ENCODE assay signal across 2 cellular contexts in the genomic region with DNA sequence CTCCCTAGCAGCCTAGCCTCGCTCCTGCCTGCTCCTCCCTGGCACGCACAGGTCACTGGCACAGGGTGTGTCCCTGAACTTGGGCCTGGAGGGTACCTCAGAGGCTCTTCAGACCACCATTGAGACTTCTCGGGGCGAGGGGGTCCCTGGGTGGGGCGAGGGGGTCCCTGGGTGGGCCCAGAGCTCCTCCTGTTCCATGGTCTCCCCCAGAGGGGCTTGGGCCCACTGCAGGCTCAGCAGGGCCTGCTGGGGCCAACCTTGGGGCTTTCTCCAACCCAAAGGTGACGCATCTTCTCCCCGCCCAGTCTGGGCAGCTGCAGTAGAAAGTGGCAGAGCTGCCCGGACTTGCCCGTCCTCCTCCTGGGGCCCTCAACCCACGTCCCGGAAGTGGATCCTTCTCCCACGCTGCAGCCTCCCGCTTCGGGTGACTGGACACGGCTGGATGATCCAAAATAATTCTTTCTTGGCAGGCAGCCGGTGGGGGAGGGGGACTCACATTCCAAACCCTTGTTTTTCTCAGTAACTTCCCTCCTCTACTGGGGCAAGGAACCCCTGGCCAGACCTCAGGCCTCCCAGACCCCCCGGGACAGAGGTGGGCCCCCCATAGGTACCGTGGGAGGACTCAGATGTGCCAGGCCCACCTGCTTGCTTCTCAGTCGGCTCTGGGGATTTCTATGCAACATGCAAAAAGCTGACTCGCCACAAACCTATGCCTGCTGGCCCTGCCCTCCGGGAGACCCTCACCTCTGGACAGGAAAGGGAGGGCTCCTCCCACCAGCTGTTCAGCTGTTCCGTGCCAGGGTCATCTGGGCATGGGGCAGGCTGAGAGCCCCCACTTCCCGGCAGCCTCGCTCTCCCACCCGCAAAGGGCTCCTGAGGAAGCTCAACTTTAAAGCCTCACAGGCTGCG.
TF ChIP-seq lines count a peak whose summit lies in the region.

No MANE protein-coding gene starts in this region.

TF ChIP-seq in HCT116, 20 proteins besides CTCF, POLR2A, EP300 and RAD21:
- TF ChIP-seq YY1 (IDR thresholded peaks at IDR 0.05; ENCODE audit: extremely low read depth, insufficient replicate concordance, low read depth, low read length) (peak; percentile 25), SRF (IDR thresholded peaks at IDR 0.05; ENCODE audit: low read depth) (no peak), POLR2AphosphoS5 (IDR thresholded peaks at IDR 0.05; ENCODE audit: low read depth, low read length) (peak; percentile 68), ELF1 (IDR thresholded peaks at IDR 0.05; ENCODE audit: borderline replicate concordance, low read depth) (no peak), CBX3 (IDR thresholded peaks at IDR 0.05; ENCODE audit: low read depth) (no peak), JUND (IDR thresholded peaks at IDR 0.05) (no peak), EGR1 (IDR thresholded peaks at IDR 0.05; ENCODE audit: low read depth) (no peak), CEBPB (IDR thresholded peaks at IDR 0.05; ENCODE audit: low read depth) (no peak), ZFX (IDR thresholded peaks at IDR 0.05) (peak; percentile 26; the same call in 1 of the 2 replicates), SP1 (IDR thresholded peaks at IDR 0.05; ENCODE audit: low read depth) (no peak), ZNF274 (IDR thresholded peaks at IDR 0.05; ENCODE audit: low read depth, low read length) (no peak)
- TF ChIP-seq, protein P1, sequence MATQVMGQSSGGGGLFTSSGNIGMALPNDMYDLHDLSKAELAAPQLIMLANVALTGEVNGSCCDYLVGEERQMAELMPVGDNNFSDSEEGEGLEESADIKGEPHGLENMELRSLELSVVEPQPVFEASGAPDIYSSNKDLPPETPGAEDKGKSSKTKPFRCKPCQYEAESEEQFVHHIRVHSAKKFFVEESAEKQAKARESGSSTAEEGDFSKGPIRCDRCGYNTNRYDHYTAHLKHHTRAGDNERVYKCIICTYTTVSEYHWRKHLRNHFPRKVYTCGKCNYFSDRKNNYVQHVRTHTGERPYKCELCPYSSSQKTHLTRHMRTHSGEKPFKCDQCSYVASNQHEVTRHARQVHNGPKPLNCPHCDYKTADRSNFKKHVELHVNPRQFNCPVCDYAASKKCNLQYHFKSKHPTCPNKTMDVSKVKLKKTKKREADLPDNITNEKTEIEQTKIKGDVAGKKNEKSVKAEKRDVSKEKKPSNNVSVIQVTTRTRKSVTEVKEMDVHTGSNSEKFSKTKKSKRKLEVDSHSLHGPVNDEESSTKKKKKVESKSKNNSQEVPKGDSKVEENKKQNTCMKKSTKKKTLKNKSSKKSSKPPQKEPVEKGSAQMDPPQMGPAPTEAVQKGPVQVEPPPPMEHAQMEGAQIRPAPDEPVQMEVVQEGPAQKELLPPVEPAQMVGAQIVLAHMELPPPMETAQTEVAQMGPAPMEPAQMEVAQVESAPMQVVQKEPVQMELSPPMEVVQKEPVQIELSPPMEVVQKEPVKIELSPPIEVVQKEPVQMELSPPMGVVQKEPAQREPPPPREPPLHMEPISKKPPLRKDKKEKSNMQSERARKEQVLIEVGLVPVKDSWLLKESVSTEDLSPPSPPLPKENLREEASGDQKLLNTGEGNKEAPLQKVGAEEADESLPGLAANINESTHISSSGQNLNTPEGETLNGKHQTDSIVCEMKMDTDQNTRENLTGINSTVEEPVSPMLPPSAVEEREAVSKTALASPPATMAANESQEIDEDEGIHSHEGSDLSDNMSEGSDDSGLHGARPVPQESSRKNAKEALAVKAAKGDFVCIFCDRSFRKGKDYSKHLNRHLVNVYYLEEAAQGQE (IDR thresholded peaks at IDR 0.05; ENCODE audit: low read depth), result no peak

TF ChIP-seq in GM12878, 131 proteins besides CTCF, POLR2A, EP300 and RAD21 (continues in another document):
- TF ChIP-seq EZH2 (IDR thresholded peaks at IDR 0.05; ENCODE audit: borderline replicate concordance, control insufficient read depth, low read depth, low read length) (no peak), HCFC1 (IDR thresholded peaks at IDR 0.05; ENCODE audit: low read length) (no peak), EGR1 (IDR thresholded peaks at IDR 0.05; ENCODE audit: borderline replicate concordance in 1 of 2, low read depth in 2 of 2, low read length in 2 of 2) (peak in 1 of 2 experiments; percentile 64; a peak in 1 of 3 replicates), TBL1XR1 (IDR thresholded peaks at IDR 0.05; ENCODE audit: low read depth, low read length) (peak; percentile 22; the same call in 1 of the 2 replicates), EED (IDR thresholded peaks at IDR 0.05; ENCODE audit: low read depth) (peak; percentile 88), TCF3 (IDR thresholded peaks at IDR 0.05; ENCODE audit: borderline replicate concordance, insufficient read depth, low read depth, low read length) (0 out of 2 replicates have a peak, but pooled peaks have one; percentile 16), GATAD2B (conservative IDR thresholded peaks at IDR 0.05; ENCODE audit: low read depth) (peak; percentile 85), HDAC2 (IDR thresholded peaks at IDR 0.05) (no peak), NR2C1 (IDR thresholded peaks at IDR 0.05) (peak; percentile 70), NBN (IDR thresholded peaks at IDR 0.05) (peak; percentile 77; the same call in 1 of the 2 replicates), MTA2 (IDR thresholded peaks at IDR 0.05; ENCODE audit: low read depth) (peak; percentile 70; the same call in 1 of the 2 replicates), RUNX3 (IDR thresholded peaks at IDR 0.05; ENCODE audit: low read length) (peak; percentile 44), LARP7 (IDR thresholded peaks at IDR 0.05) (no peak), POLR2AphosphoS2 (IDR thresholded peaks at IDR 0.05; ENCODE audit: low read depth, low read length) (no peak), ZBED1 (IDR thresholded peaks at IDR 0.05; ENCODE audit: borderline replicate concordance) (0 out of 2 replicates have a peak, but pooled peaks have one; percentile 44), KAT2A (conservative IDR thresholded peaks at IDR 0.05; ENCODE audit: control insufficient read depth, low read depth, low read length) (no peak), BHLHE40 (IDR thresholded peaks at IDR 0.05; ENCODE audit: borderline replicate concordance in 1 of 2, low read depth in 2 of 2, low read length in 1 of 2) (peak in 1 of 2 experiments; percentile 58; a peak in 1 of 4 replicates), RB1 (IDR thresholded peaks at IDR 0.05; ENCODE audit: borderline replicate concordance) (no peak), MXI1 (IDR thresholded peaks at IDR 0.05; ENCODE audit: low read depth, low read length) (peak; percentile 58; the same call in 1 of the 2 replicates), STAT3 (IDR thresholded peaks at IDR 0.05; ENCODE audit: low read depth, low read length) (no peak), FOXM1 (IDR thresholded peaks at IDR 0.05; ENCODE audit: low read depth, low read length) (no peak), IKZF2 (IDR thresholded peaks at IDR 0.05) (peak; percentile 87 to 90; a peak in 3 of 4 replicates), SMC3 (IDR thresholded peaks at IDR 0.05; ENCODE audit: borderline replicate concordance, low read length) (no peak), RELA (IDR thresholded peaks at IDR 0.05; ENCODE audit: borderline replicate concordance, partially characterized antibody) (peak; percentile 14), MYB (IDR thresholded peaks at IDR 0.05; ENCODE audit: borderline replicate concordance, low read depth, low read length) (no peak)
- TF ChIP-seq, protein P2, sequence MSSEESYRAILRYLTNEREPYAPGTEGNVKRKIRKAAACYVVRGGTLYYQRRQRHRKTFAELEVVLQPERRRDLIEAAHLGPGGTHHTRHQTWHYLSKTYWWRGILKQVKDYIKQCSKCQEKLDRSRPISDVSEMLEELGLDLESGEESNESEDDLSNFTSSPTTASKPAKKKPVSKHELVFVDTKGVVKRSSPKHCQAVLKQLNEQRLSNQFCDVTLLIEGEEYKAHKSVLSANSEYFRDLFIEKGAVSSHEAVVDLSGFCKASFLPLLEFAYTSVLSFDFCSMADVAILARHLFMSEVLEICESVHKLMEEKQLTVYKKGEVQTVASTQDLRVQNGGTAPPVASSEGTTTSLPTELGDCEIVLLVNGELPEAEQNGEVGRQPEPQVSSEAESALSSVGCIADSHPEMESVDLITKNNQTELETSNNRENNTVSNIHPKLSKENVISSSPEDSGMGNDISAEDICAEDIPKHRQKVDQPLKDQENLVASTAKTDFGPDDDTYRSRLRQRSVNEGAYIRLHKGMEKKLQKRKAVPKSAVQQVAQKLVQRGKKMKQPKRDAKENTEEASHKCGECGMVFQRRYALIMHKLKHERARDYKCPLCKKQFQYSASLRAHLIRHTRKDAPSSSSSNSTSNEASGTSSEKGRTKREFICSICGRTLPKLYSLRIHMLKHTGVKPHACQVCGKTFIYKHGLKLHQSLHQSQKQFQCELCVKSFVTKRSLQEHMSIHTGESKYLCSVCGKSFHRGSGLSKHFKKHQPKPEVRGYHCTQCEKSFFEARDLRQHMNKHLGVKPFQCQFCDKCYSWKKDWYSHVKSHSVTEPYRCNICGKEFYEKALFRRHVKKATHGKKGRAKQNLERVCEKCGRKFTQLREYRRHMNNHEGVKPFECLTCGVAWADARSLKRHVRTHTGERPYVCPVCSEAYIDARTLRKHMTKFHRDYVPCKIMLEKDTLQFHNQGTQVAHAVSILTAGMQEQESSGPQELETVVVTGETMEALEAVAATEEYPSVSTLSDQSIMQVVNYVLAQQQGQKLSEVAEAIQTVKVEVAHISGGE (CRISPR knock-in tag; IDR thresholded peaks at IDR 0.05), result no peak
- TF ChIP-seq, protein P3, sequence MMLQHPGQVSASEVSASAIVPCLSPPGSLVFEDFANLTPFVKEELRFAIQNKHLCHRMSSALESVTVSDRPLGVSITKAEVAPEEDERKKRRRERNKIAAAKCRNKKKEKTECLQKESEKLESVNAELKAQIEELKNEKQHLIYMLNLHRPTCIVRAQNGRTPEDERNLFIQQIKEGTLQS (IDR thresholded peaks at IDR 0.05; ENCODE audit: borderline replicate concordance, extremely low read depth, low read depth, low read length), result no peak
- TF ChIP-seq, protein P4, sequence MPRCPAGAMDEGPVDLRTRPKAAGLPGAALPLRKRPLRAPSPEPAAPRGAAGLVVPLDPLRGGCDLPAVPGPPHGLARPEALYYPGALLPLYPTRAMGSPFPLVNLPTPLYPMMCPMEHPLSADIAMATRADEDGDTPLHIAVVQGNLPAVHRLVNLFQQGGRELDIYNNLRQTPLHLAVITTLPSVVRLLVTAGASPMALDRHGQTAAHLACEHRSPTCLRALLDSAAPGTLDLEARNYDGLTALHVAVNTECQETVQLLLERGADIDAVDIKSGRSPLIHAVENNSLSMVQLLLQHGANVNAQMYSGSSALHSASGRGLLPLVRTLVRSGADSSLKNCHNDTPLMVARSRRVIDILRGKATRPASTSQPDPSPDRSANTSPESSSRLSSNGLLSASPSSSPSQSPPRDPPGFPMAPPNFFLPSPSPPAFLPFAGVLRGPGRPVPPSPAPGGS (IDR thresholded peaks at IDR 0.05; ENCODE audit: borderline replicate concordance, insufficient read depth, low read depth, low read length, poor library complexity, severe bottlenecking), result peak; percentile 68
- TF ChIP-seq, protein P5, sequence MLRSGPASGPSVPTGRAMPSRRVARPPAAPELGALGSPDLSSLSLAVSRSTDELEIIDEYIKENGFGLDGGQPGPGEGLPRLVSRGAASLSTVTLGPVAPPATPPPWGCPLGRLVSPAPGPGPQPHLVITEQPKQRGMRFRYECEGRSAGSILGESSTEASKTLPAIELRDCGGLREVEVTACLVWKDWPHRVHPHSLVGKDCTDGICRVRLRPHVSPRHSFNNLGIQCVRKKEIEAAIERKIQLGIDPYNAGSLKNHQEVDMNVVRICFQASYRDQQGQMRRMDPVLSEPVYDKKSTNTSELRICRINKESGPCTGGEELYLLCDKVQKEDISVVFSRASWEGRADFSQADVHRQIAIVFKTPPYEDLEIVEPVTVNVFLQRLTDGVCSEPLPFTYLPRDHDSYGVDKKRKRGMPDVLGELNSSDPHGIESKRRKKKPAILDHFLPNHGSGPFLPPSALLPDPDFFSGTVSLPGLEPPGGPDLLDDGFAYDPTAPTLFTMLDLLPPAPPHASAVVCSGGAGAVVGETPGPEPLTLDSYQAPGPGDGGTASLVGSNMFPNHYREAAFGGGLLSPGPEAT (IDR thresholded peaks at IDR 0.05; ENCODE audit: low read depth), result peak; percentile 72
- TF ChIP-seq, protein P6, sequence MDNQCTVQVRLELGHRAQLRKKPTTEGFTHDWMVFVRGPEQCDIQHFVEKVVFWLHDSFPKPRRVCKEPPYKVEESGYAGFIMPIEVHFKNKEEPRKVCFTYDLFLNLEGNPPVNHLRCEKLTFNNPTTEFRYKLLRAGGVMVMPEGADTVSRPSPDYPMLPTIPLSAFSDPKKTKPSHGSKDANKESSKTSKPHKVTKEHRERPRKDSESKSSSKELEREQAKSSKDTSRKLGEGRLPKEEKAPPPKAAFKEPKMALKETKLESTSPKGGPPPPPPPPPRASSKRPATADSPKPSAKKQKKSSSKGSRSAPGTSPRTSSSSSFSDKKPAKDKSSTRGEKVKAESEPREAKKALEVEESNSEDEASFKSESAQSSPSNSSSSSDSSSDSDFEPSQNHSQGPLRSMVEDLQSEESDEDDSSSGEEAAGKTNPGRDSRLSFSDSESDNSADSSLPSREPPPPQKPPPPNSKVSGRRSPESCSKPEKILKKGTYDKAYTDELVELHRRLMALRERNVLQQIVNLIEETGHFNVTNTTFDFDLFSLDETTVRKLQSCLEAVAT (IDR thresholded peaks at IDR 0.05), result 0 out of 2 replicates have a peak, but pooled peaks have one; percentile 21
- TF ChIP-seq, protein P7, sequence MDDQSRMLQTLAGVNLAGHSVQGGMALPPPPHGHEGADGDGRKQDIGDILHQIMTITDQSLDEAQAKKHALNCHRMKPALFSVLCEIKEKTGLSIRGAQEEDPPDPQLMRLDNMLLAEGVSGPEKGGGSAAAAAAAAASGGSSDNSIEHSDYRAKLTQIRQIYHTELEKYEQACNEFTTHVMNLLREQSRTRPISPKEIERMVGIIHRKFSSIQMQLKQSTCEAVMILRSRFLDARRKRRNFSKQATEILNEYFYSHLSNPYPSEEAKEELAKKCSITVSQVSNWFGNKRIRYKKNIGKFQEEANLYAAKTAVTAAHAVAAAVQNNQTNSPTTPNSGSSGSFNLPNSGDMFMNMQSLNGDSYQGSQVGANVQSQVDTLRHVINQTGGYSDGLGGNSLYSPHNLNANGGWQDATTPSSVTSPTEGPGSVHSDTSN (IDR thresholded peaks at IDR 0.05; ENCODE audit: insufficient replicate concordance, low read depth, low read length), result no peak
